Comparison of ENCODE assay signal across 1 cellular context in the genomic region with DNA sequence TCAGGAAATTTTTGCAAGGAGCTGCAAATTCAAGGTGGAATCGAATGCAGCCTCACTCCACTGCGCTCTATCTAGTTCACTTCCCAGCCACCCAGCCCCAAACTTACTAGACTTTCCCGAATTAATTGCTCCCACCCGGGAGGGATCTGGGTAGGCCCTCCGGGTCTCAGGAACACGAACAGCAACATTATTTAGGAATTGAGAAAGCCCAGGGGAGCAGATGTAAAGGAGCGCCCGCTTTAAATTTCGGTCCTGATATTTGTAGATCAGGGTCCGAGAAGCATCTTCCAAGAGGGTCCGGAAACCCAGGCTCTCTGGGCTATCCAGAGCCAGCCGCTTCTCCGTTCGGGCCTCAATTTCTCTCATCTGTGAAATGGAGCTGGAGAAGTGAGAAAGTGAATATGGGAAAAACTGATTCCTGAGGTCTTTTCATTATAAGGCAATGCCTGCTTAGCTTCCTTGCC.
TF ChIP-seq lines count a peak whose summit lies in the region.

No MANE protein-coding gene starts in this region.

TF ChIP-seq in HepG2, 621 proteins besides CTCF, POLR2A, EP300 and RAD21 (continued from another document and continues in another):
- TF ChIP-seq, protein P1, sequence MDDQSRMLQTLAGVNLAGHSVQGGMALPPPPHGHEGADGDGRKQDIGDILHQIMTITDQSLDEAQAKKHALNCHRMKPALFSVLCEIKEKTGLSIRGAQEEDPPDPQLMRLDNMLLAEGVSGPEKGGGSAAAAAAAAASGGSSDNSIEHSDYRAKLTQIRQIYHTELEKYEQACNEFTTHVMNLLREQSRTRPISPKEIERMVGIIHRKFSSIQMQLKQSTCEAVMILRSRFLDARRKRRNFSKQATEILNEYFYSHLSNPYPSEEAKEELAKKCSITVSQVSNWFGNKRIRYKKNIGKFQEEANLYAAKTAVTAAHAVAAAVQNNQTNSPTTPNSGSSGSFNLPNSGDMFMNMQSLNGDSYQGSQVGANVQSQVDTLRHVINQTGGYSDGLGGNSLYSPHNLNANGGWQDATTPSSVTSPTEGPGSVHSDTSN (CRISPR knock-in tag; IDR thresholded peaks at IDR 0.05; ENCODE audit: borderline replicate concordance): 0 out of 2 replicates have a peak, but pooled peaks have one; percentile 35
- TF ChIP-seq, protein P2, sequence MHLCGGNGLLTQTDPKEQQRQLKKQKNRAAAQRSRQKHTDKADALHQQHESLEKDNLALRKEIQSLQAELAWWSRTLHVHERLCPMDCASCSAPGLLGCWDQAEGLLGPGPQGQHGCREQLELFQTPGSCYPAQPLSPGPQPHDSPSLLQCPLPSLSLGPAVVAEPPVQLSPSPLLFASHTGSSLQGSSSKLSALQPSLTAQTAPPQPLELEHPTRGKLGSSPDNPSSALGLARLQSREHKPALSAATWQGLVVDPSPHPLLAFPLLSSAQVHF (CRISPR knock-in tag; IDR thresholded peaks at IDR 0.05): 0 out of 2 replicates have a peak, but pooled peaks have one; percentile 22
- TF ChIP-seq ZSCAN30 (CRISPR knock-in tag; IDR thresholded peaks at IDR 0.05): peak; percentile 21; the same call in 1 of the 2 replicates
- TF ChIP-seq ZNF615 (CRISPR knock-in tag; IDR thresholded peaks at IDR 0.05; ENCODE audit: borderline replicate concordance): 0 out of 2 replicates have a peak, but pooled peaks have one; percentile 93
- peak; percentile 77 for TF ChIP-seq RBM22 (optimal IDR thresholded peaks at IDR 0.05; ENCODE audit: low read length)
- no peak for TF ChIP-seq ZNF83 (CRISPR knock-in tag; IDR thresholded peaks at IDR 0.05; ENCODE audit: borderline replicate concordance)
- TF ChIP-seq SALL1 (CRISPR knock-in tag; IDR thresholded peaks at IDR 0.05): no peak
- TF ChIP-seq, protein P3, sequence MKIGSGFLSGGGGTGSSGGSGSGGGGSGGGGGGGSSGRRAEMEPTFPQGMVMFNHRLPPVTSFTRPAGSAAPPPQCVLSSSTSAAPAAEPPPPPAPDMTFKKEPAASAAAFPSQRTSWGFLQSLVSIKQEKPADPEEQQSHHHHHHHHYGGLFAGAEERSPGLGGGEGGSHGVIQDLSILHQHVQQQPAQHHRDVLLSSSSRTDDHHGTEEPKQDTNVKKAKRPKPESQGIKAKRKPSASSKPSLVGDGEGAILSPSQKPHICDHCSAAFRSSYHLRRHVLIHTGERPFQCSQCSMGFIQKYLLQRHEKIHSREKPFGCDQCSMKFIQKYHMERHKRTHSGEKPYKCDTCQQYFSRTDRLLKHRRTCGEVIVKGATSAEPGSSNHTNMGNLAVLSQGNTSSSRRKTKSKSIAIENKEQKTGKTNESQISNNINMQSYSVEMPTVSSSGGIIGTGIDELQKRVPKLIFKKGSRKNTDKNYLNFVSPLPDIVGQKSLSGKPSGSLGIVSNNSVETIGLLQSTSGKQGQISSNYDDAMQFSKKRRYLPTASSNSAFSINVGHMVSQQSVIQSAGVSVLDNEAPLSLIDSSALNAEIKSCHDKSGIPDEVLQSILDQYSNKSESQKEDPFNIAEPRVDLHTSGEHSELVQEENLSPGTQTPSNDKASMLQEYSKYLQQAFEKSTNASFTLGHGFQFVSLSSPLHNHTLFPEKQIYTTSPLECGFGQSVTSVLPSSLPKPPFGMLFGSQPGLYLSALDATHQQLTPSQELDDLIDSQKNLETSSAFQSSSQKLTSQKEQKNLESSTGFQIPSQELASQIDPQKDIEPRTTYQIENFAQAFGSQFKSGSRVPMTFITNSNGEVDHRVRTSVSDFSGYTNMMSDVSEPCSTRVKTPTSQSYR (CRISPR knock-in tag; IDR thresholded peaks at IDR 0.05; ENCODE audit: borderline replicate concordance): 0 out of 2 replicates have a peak, but pooled peaks have one; percentile 5
- peak; percentile 6 for TF ChIP-seq PRPF4 (IDR thresholded peaks at IDR 0.05; ENCODE audit: low read depth, low read length, poor library complexity, severe bottlenecking)
- TF ChIP-seq, protein P4, sequence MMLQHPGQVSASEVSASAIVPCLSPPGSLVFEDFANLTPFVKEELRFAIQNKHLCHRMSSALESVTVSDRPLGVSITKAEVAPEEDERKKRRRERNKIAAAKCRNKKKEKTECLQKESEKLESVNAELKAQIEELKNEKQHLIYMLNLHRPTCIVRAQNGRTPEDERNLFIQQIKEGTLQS (CRISPR knock-in tag; IDR thresholded peaks at IDR 0.05): no peak
- 0 out of 2 replicates have a peak, but pooled peaks have one; percentile 19 for TF ChIP-seq ZNF737 (CRISPR knock-in tag; IDR thresholded peaks at IDR 0.05; ENCODE audit: borderline replicate concordance)
- TF ChIP-seq, protein P5, sequence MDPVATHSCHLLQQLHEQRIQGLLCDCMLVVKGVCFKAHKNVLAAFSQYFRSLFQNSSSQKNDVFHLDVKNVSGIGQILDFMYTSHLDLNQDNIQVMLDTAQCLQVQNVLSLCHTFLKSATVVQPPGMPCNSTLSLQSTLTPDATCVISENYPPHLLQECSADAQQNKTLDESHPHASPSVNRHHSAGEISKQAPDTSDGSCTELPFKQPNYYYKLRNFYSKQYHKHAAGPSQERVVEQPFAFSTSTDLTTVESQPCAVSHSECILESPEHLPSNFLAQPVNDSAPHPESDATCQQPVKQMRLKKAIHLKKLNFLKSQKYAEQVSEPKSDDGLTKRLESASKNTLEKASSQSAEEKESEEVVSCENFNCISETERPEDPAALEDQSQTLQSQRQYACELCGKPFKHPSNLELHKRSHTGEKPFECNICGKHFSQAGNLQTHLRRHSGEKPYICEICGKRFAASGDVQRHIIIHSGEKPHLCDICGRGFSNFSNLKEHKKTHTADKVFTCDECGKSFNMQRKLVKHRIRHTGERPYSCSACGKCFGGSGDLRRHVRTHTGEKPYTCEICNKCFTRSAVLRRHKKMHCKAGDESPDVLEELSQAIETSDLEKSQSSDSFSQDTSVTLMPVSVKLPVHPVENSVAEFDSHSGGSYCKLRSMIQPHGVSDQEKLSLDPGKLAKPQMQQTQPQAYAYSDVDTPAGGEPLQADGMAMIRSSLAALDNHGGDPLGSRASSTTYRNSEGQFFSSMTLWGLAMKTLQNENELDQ (CRISPR knock-in tag; IDR thresholded peaks at IDR 0.05; ENCODE audit: borderline replicate concordance): 0 out of 2 replicates have a peak, but pooled peaks have one; percentile 5
- no peak for TF ChIP-seq CHCHD3 (CRISPR knock-in tag; IDR thresholded peaks at IDR 0.05)
- TF ChIP-seq ZFP37 (CRISPR knock-in tag; IDR thresholded peaks at IDR 0.05; ENCODE audit: borderline replicate concordance): no peak
- TF ChIP-seq, protein P6, sequence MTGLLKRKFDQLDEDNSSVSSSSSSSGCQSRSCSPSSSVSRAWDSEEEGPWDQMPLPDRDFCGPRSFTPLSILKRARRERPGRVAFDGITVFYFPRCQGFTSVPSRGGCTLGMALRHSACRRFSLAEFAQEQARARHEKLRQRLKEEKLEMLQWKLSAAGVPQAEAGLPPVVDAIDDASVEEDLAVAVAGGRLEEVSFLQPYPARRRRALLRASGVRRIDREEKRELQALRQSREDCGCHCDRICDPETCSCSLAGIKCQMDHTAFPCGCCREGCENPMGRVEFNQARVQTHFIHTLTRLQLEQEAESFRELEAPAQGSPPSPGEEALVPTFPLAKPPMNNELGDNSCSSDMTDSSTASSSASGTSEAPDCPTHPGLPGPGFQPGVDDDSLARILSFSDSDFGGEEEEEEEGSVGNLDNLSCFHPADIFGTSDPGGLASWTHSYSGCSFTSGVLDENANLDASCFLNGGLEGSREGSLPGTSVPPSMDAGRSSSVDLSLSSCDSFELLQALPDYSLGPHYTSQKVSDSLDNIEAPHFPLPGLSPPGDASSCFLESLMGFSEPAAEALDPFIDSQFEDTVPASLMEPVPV (CRISPR knock-in tag; IDR thresholded peaks at IDR 0.05): 0 out of 2 replicates have a peak, but pooled peaks have one; percentile 2
- peak; percentile 1; the same call in 1 of the 2 replicates for TF ChIP-seq ZNF335 (CRISPR knock-in tag; IDR thresholded peaks at IDR 0.05)
- peak; percentile 19 for TF ChIP-seq PHF20 (CRISPR knock-in tag; IDR thresholded peaks at IDR 0.05)
- peak; percentile 99 for TF ChIP-seq ZNF629 (CRISPR knock-in tag; conservative IDR thresholded peaks at IDR 0.05)
- TF ChIP-seq, protein P7, sequence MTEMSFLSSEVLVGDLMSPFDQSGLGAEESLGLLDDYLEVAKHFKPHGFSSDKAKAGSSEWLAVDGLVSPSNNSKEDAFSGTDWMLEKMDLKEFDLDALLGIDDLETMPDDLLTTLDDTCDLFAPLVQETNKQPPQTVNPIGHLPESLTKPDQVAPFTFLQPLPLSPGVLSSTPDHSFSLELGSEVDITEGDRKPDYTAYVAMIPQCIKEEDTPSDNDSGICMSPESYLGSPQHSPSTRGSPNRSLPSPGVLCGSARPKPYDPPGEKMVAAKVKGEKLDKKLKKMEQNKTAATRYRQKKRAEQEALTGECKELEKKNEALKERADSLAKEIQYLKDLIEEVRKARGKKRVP (CRISPR knock-in tag; IDR thresholded peaks at IDR 0.05): 0 out of 4 replicates have a peak, but pooled peaks of 1 of the 2 experiments have one; percentile 47
- TF ChIP-seq ATF1 (CRISPR knock-in tag; IDR thresholded peaks at IDR 0.05): 0 out of 2 replicates have a peak, but pooled peaks have one; percentile 26
- 0 out of 2 replicates have a peak, but pooled peaks have one; percentile 7 for TF ChIP-seq ZNF296 (CRISPR knock-in tag; conservative IDR thresholded peaks at IDR 0.05)
- TF ChIP-seq SMC3 (IDR thresholded peaks at IDR 0.05; ENCODE audit: low read length): 0 out of 2 replicates have a peak, but pooled peaks have one; percentile 17
- TF ChIP-seq PAX8 (CRISPR knock-in tag; IDR thresholded peaks at IDR 0.05; ENCODE audit: borderline replicate concordance): 0 out of 2 replicates have a peak, but pooled peaks have one; percentile 17
- peak; percentile 19; the same call in 1 of the 2 replicates for TF ChIP-seq ZFX (CRISPR knock-in tag; IDR thresholded peaks at IDR 0.05; ENCODE audit: low read depth)
- TF ChIP-seq HDAC6 (IDR thresholded peaks at IDR 0.05; ENCODE audit: low read depth, low read length): peak; percentile 95
- TF ChIP-seq, protein P8, sequence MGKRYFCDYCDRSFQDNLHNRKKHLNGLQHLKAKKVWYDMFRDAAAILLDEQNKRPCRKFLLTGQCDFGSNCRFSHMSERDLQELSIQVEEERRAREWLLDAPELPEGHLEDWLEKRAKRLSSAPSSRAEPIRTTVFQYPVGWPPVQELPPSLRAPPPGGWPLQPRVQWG (CRISPR knock-in tag; IDR thresholded peaks at IDR 0.05; ENCODE audit: borderline replicate concordance, low read depth): no peak
- TF ChIP-seq RORA (CRISPR knock-in tag; IDR thresholded peaks at IDR 0.05): peak; percentile 95; the same call in 1 of the 2 replicates
- TF ChIP-seq ZNF75D (CRISPR knock-in tag; IDR thresholded peaks at IDR 0.05; ENCODE audit: borderline replicate concordance): 0 out of 2 replicates have a peak, but pooled peaks have one; percentile 27
- TF ChIP-seq, protein P9, sequence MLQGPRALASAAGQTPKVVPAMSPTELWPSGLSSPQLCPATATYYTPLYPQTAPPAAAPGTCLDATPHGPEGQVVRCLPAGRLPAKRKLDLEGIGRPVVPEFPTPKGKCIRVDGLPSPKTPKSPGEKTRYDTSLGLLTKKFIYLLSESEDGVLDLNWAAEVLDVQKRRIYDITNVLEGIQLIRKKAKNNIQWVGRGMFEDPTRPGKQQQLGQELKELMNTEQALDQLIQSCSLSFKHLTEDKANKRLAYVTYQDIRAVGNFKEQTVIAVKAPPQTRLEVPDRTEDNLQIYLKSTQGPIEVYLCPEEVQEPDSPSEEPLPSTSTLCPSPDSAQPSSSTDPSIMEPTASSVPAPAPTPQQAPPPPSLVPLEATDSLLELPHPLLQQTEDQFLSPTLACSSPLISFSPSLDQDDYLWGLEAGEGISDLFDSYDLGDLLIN (CRISPR knock-in tag; IDR thresholded peaks at IDR 0.05; ENCODE audit: borderline replicate concordance): 0 out of 2 replicates have a peak, but pooled peaks have one; percentile 41
- peak; percentile 70; the same call in 1 of the 2 replicates for TF ChIP-seq KDM1A (CRISPR knock-in tag; IDR thresholded peaks at IDR 0.05)
- TF ChIP-seq ZKSCAN8 (CRISPR knock-in tag; IDR thresholded peaks at IDR 0.05; ENCODE audit: borderline replicate concordance): no peak
- TF ChIP-seq ZNF468 (CRISPR knock-in tag; IDR thresholded peaks at IDR 0.05): peak; percentile 2; the same call in 1 of the 2 replicates
- 0 out of 2 replicates have a peak, but pooled peaks have one; percentile 30 for TF ChIP-seq ZNF432 (CRISPR knock-in tag; IDR thresholded peaks at IDR 0.05; ENCODE audit: borderline replicate concordance)
- TF ChIP-seq, protein P10, sequence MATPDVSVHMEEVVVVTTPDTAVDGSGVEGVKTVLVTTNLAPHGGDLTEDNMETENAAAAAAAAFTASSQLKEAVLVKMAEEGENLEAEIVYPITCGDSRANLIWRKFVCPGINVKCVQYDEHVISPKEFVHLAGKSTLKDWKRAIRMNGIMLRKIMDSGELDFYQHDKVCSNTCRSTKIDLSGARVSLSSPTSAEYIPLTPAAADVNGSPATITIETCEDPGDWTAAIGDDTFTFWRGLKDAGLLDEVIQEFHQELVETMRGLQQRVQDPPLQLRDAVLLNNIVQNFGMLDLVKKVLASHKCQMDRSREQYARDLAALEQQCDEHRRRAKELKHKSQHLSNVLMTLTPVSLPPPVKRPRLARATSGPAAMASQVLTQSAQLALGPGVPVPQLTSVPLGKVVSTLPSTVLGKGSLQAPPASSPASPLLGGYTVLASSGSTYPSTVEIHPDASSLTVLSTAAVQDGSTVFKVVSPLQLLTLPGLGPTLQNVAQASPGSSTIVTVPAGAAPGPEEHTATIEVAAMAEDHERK (CRISPR knock-in tag; IDR thresholded peaks at IDR 0.05; ENCODE audit: low read depth): no peak
- no peak for TF ChIP-seq ZNF256 (CRISPR knock-in tag; conservative IDR thresholded peaks at IDR 0.05)
- TF ChIP-seq, protein P11, sequence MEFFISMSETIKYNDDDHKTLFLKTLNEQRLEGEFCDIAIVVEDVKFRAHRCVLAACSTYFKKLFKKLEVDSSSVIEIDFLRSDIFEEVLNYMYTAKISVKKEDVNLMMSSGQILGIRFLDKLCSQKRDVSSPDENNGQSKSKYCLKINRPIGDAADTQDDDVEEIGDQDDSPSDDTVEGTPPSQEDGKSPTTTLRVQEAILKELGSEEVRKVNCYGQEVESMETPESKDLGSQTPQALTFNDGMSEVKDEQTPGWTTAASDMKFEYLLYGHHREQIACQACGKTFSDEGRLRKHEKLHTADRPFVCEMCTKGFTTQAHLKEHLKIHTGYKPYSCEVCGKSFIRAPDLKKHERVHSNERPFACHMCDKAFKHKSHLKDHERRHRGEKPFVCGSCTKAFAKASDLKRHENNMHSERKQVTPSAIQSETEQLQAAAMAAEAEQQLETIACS (CRISPR knock-in tag; IDR thresholded peaks at IDR 0.05): 0 out of 2 replicates have a peak, but pooled peaks have one; percentile 3
- TF ChIP-seq DNMT1 (CRISPR knock-in tag; IDR thresholded peaks at IDR 0.05): 0 out of 2 replicates have a peak, but pooled peaks have one; percentile 2
- no peak for TF ChIP-seq ZNF839 (CRISPR knock-in tag; IDR thresholded peaks at IDR 0.05; ENCODE audit: borderline replicate concordance)
- 0 out of 2 replicates have a peak, but pooled peaks have one; percentile 20 for TF ChIP-seq ZNF775 (CRISPR knock-in tag; IDR thresholded peaks at IDR 0.05; ENCODE audit: borderline replicate concordance)
- no peak for TF ChIP-seq SOX13 (IDR thresholded peaks at IDR 0.05)
- peak in 1 of 2 experiments; percentile 87; a peak in 1 of 4 replicates for TF ChIP-seq SOX13 (CRISPR knock-in tag; conservative IDR thresholded peaks at IDR 0.05 in 1 of 2, IDR thresholded peaks at IDR 0.05 in 1 of 2)
- peak in 1 of 2 experiments; percentile 62; a peak in 1 of 4 replicates for TF ChIP-seq NR2F1 (CRISPR knock-in tag; IDR thresholded peaks at IDR 0.05)
- 0 out of 2 replicates have a peak, but pooled peaks have one; percentile 8 for TF ChIP-seq ZNF816 (CRISPR knock-in tag; IDR thresholded peaks at IDR 0.05; ENCODE audit: borderline replicate concordance)
- peak; percentile 85 for TF ChIP-seq ADNP (CRISPR knock-in tag; IDR thresholded peaks at IDR 0.05)
- TF ChIP-seq ZNF24 (IDR thresholded peaks at IDR 0.05): peak; percentile 30; the same call in 1 of the 2 replicates
- peak; percentile 49; the same call in 1 of the 2 replicates for TF ChIP-seq CHD4 (IDR thresholded peaks at IDR 0.05; ENCODE audit: borderline replicate concordance, low read length)
- TF ChIP-seq SRF (IDR thresholded peaks at IDR 0.05; ENCODE audit: low read depth, low read length): no peak
